Comparison of ENCODE assay signal across 17 cellular contexts in the genomic region with DNA sequence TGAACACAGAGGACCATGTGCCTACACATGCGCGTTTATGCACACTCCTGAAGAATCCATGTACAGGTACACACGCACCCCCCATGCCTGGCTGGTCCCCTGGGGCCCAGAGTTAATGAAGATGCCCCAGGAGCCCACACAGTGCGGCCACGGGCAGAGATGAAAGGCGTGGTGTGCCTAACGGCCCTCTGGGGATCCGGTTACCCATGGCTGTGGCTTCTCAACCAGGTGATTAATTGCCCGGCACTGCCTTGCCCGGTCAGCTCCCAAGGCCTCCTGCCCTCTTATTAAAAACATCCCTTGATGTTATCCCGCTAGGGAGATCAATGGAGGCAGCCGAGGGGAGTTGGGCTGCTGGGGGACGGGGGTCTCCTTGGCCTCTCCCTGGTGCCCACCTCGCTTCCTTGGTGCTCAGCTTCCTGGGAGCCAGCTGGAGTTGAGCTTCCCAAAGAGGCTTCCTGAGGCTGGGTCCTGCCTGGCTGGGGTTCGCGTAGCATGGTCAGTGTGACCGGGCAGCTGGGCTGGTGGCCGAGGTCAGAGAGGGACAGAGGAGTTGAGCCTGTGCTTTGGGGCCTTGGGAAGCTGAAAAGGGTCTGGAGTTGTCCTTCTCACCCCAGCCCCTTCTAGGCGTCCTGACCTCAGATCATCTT.
"Had no signal": no experiment of that assay in that cellular context is flagged by ENCODE, and none has a peak within 500 bp of the region (broad histone marks: within the 10 kb centered on the region; RNA-seq: fewer than 3 reads in every experiment).

No MANE protein-coding gene starts in this region.

- H3K36me3 Mint-ChIP-seq: activated naive CD8-positive, alpha-beta T cell treated with anti-CD3 and anti-CD28 coated beads, Interleukin-2, amount 10 ng/mL, durations not matched to agents 7 days and 5 days; brain; naive B cell had no signal

- H3K4me3 ChIP-seq: skin epidermis, testis had no signal

- H3K9me3 Mint-ChIP-seq: activated naive CD8-positive, alpha-beta T cell treated with anti-CD3 and anti-CD28 coated beads, Interleukin-2, amount 10 ng/mL, durations not matched to agents 7 days and 5 days; central memory CD8-positive, alpha-beta T cell; naive B cell; stimulated activated naive CD8-positive, alpha-beta T cell treated with anti-CD3 and anti-CD28 coated beads, Interleukin-15, amount 100 ng/mL, for 72 hours had no signal

- H3K27ac Mint-ChIP-seq: activated naive CD8-positive, alpha-beta T cell treated with anti-CD3 and anti-CD28 coated beads, Interleukin-2, amount 10 ng/mL, durations not matched to agents 7 days and 5 days; brain; stimulated activated naive CD8-positive, alpha-beta T cell treated with anti-CD3 and anti-CD28 coated beads, Interleukin-15, amount 100 ng/mL, for 72 hours had no signal

- H3K36me3 ChIP-seq: neutrophil had no signal

- DNase-seq: activated CD4-positive, CD25-positive, alpha-beta regulatory T cell treated with anti-CD3 and anti-CD28 coated beads, Interleukin-2, amount 50 U/mL, for 72 hours; activated naive CD4-positive, alpha-beta T cell; activated naive CD8-positive, alpha-beta T cell treated with anti-CD3 and anti-CD28 coated beads, Interleukin-2, amount 10 ng/mL, durations not matched to agents 7 days and 5 days; activated T-cell treated with anti-CD3 and anti-CD28 coated beads for 4 hours; cortex of kidney; effector CD8-positive, alpha-beta T cell; foreskin melanocyte; left cardiac atrium; naive B cell; retina; stimulated activated naive CD8-positive, alpha-beta T cell treated with anti-CD3 and anti-CD28 coated beads, Interleukin-15, amount 100 ng/mL, for 72 hours; T-helper 1 cell; testis had no signal

- H3K4me3 Mint-ChIP-seq: activated naive CD8-positive, alpha-beta T cell treated with anti-CD3 and anti-CD28 coated beads, Interleukin-2, amount 10 ng/mL, durations not matched to agents 7 days and 5 days; brain; central memory CD8-positive, alpha-beta T cell; naive B cell; stimulated activated naive CD8-positive, alpha-beta T cell treated with anti-CD3 and anti-CD28 coated beads, Interleukin-15, amount 100 ng/mL, for 72 hours had no signal

- H3K27ac ChIP-seq: neutrophil, skin epidermis, testis had no signal

- H3K4me1 ChIP-seq: testis had no signal

- ATAC-seq: left cardiac atrium; stimulated activated naive CD8-positive, alpha-beta T cell treated with anti-CD3 and anti-CD28 coated beads, Interleukin-15, amount 100 ng/mL, for 72 hours had no signal

- H3K4me1 Mint-ChIP-seq: activated naive CD8-positive, alpha-beta T cell treated with anti-CD3 and anti-CD28 coated beads, Interleukin-2, amount 10 ng/mL, durations not matched to agents 7 days and 5 days; central memory CD8-positive, alpha-beta T cell; stimulated activated naive CD8-positive, alpha-beta T cell treated with anti-CD3 and anti-CD28 coated beads, Interleukin-15, amount 100 ng/mL, for 72 hours had no signal

- H3K9me3 ChIP-seq: neutrophil, testis had no signal

- H3K27me3 ChIP-seq: testis had no signal
